9 cellular contexts compared by ENCODE assay signal in the genomic region with DNA sequence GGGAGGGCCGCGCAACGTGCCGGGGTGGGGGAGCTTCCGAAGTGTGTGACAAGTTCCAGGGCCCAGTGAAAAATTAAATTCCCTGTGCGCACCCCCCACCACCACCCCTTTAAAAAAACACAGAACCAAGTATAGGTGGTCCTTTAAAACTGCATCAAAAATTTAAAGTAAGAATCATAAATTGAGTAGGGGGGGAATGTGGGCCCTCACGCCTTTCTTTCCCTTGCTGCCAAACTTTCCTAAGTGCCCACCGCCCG. TPM values are rescaled to one million over a fixed set of nuclear protein-coding genes. Genes with fewer than 3 reads are reported as not detected.
DNase-seq lines count a peak whose midpoint lies in the region; ATAC-seq, FAIRE-seq and TF ChIP-seq lines count a peak whose summit lies in the region.
"Had no signal": no experiment of that assay in that cellular context is flagged by ENCODE, and none has a peak within 500 bp of the region (broad histone marks: within the 10 kb centered on the region; RNA-seq: fewer than 3 reads in every experiment).

No MANE protein-coding gene starts in this region.

- DNase-seq in H9 (no peak), right cardiac atrium (no peak), D721Med (ENCODE audit: insufficient read length, low spot score) (no peak), SIG-M5 (lab: John Stamatoyannopoulos, UW) (no peak)
- no peak for DNase-seq in stimulated activated naive CD4-positive, alpha-beta T cell (lab: John Stamatoyannopoulos, UW)
- DNase-seq: activated CD4-positive, alpha-beta T cell treated with anti-CD3 and anti-CD28 coated beads for 1 hour had no signal

- H3K79me2 ChIP-seq in H9 (ENCODE audit: insufficient read depth, low read length), result peaks cover 20% of the 10 kb centered on the region; the same call in 1 of the 2 replicates
- H3K79me2 ChIP-seq in SU-DHL-6 (ENCODE audit: insufficient read depth, low read length), result peaks cover 85% of the 10 kb centered on the region

- no peak overlapping the region for H2BK12ac ChIP-seq in H9 (ENCODE audit: insufficient read length, low read depth, low read length)

- peak overlapping the region; percentile 95 for H3K4me3 Mint-ChIP-seq in H9

- H3K9me3 Mint-ChIP-seq in H9, result no peaks in the 10 kb centered on the region

- intact Hi-C loops in right cardiac atrium (cut with DNase I), result loop anchor here in 3 of 4 donors (5.0 to 10.0 kb wide), 3 partner anchors 49 to 219 kb away; no protein-coding TSS in a partner anchor

- no peak overlapping the region for H2BK20ac ChIP-seq in H9 (ENCODE audit: low read depth, low read length, poor library complexity, severe bottlenecking)

- peak overlapping the region; percentile 52; the same call in 1 of the 2 replicates for H3K14ac ChIP-seq in H9 (ENCODE audit: insufficient read depth, low read length)

- H3K36me3 ChIP-seq in SU-DHL-6 (ENCODE audit: low read length) (peaks cover 7% of the 10 kb centered on the region), skeletal muscle satellite cell (ENCODE audit: insufficient read depth, low read length) (no peaks in the 10 kb centered on the region)
- H3K36me3 ChIP-seq: MG63 had no signal

- H3K4me2 ChIP-seq in H9 (ENCODE audit: insufficient read depth, insufficient read length, low read length), result peak overlapping the region; percentile 94
- H3K4me2 ChIP-seq in SU-DHL-6 (ENCODE audit: low read depth, low read length, poor library complexity, severe bottlenecking), result peak overlapping the region; percentile 100
- peak overlapping the region; percentile 100 for H3K4me2 ChIP-seq in skeletal muscle satellite cell (ENCODE audit: low read length)

- no peaks in the 10 kb centered on the region for H3K79me1 ChIP-seq in H9 (ENCODE audit: insufficient read depth, low read depth, low read length, poor library complexity, severe bottlenecking)

- H3K9me2 ChIP-seq in SU-DHL-6 (replicated peaks; ENCODE audit: insufficient read depth, low read length), result no peaks in the 10 kb centered on the region

- H3K4me3 ChIP-seq in SU-DHL-6 (ENCODE audit: insufficient read depth, low read length, poor library complexity, severe bottlenecking) (peak overlapping the region; percentile 84), right cardiac atrium (ENCODE audit: low read length) (peak overlapping the region; percentile 66), skeletal muscle satellite cell (ENCODE audit: low read length) (no peak overlapping the region)

- no peak overlapping the region for H2BK120ac ChIP-seq in H9 (ENCODE audit: low read depth, low read length, poor library complexity, severe bottlenecking)

- H3T11ph ChIP-seq in H9 (ENCODE audit: low read length), result no peak overlapping the region

- no peaks in the 10 kb centered on the region for H4K20me1 ChIP-seq in H9 (ENCODE audit: control insufficient read depth, insufficient read depth, insufficient read length)
- H4K20me1 ChIP-seq in SU-DHL-6 (ENCODE audit: low read depth, low read length), result peaks cover 20% of the 10 kb centered on the region

- H4K8ac ChIP-seq in H9 (replicated peaks; ENCODE audit: insufficient read length, low read depth, low read length), result no peak overlapping the region

- H3K4ac ChIP-seq in H9 (ENCODE audit: low read depth, low read length), result no peak overlapping the region

- H3K9me3 ChIP-seq in H9 (ENCODE audit: control insufficient read depth, low read depth, low read length), result no peaks in the 10 kb centered on the region
- no peaks in the 10 kb centered on the region for H3K9me3 ChIP-seq in SU-DHL-6 (ENCODE audit: insufficient read depth, low read length)
- H3K9me3 ChIP-seq in right cardiac atrium (ENCODE audit: control insufficient read depth, low read length), result no peaks in the 10 kb centered on the region
- no peaks in the 10 kb centered on the region for H3K9me3 ChIP-seq in skeletal muscle satellite cell (replicated peaks; ENCODE audit: low read length)
- H3K9me3 ChIP-seq: MG63 had no signal

- H3K18ac ChIP-seq in H9 (ENCODE audit: insufficient read length, low read depth, low read length), result peak overlapping the region; percentile 64

- H2BK5ac ChIP-seq in H9 (ENCODE audit: insufficient read length, low read length), result no peak overlapping the region

- H3F3A ChIP-seq in SU-DHL-6 (ENCODE audit: insufficient read depth), result peaks cover 26% of the 10 kb centered on the region

- WGBS in H9 (ENCODE audit: extremely low coverage, insufficient read length, low lambda C conversion rate), result no CpG with 5 or more reads among the region's 9 CpGs
- 10% methylated on average over 9 of the region's 9 CpGs for WGBS in right cardiac atrium

- ATAC-seq in right cardiac atrium, result no peak

- FAIRE-seq in D721Med (lab: Jason Lieb, UNC), result no peak

- no peak overlapping the region for H3K56ac ChIP-seq in H9 (ENCODE audit: insufficient read length, low read depth, low read length)

- H2AFZ ChIP-seq in H9 (ENCODE audit: low read length) (no peak overlapping the region), SU-DHL-6 (ENCODE audit: low read depth, low read length, severe bottlenecking) (no peak overlapping the region)

- H4K5ac ChIP-seq in H9 (ENCODE audit: insufficient read length, low read depth, low read length), result no peak overlapping the region

- H2BK15ac ChIP-seq in H9 (ENCODE audit: low read depth, low read length), result no peak overlapping the region

- H3K27ac Mint-ChIP-seq in H9, result peak overlapping the region; percentile 87 to 94 (median 91); a peak in 6 of 7 replicates

- H3K9ac ChIP-seq in H9 (ENCODE audit: extremely low read depth, insufficient read length, low read length) (peak overlapping the region; percentile 25), SU-DHL-6 (ENCODE audit: low read length) (peak overlapping the region; percentile 91), skeletal muscle satellite cell (ENCODE audit: low read depth, low read length) (no peak overlapping the region)

- H3K27me3 ChIP-seq in H9 (ENCODE audit: insufficient read depth, low read length) (no peaks in the 10 kb centered on the region), SU-DHL-6 (ENCODE audit: low read length) (no peaks in the 10 kb centered on the region), right cardiac atrium (ENCODE audit: control insufficient read depth, insufficient read depth) (no peaks in the 10 kb centered on the region), skeletal muscle satellite cell (ENCODE audit: control insufficient read depth, insufficient read depth, low read length) (peaks cover 58% of the 10 kb centered on the region)

- H3K27ac ChIP-seq in H9 (ENCODE audit: insufficient read length, low read depth, low read length) (no peak overlapping the region), SU-DHL-6 (ENCODE audit: low read depth, low read length) (peak overlapping the region; percentile 97), right cardiac atrium (ENCODE audit: low read length) (no peak overlapping the region)

- no peak overlapping the region for H4K91ac ChIP-seq in H9 (ENCODE audit: insufficient read length, low read depth, low read length)

- H2AK5ac ChIP-seq in H9 (ENCODE audit: insufficient read length, low read length), result no peak overlapping the region

- no peak overlapping the region for H3K23ac ChIP-seq in H9 (ENCODE audit: insufficient read length, low read depth, low read length)

- H3K27me3 Mint-ChIP-seq in H9 (ENCODE audit: low read depth), result no peaks in the 10 kb centered on the region

- peaks cover 34 to 37% of the 10 kb centered on the region in 2 experiments for H3K4me1 Mint-ChIP-seq in H9

- no peak for TF ChIP-seq CTCF in H9 (conservative IDR thresholded peaks at IDR 0.05)
- no peak for TF ChIP-seq CTCF in SU-DHL-6 (IDR thresholded peaks at IDR 0.05; ENCODE audit: insufficient read depth, low read length, poor library complexity, severe bottlenecking)
- no peak for TF ChIP-seq CTCF in D721Med (IDR thresholded peaks at IDR 0.05; ENCODE audit: insufficient read depth, missing control alignments)

- peaks cover 45% of the 10 kb centered on the region for H3K23me2 ChIP-seq in H9 (ENCODE audit: insufficient read length, low read depth, low read length, poor library complexity, severe bottlenecking)

- H3K36me3 Mint-ChIP-seq in H9 (ENCODE audit: insufficient read depth in 1 of 3, low read depth in 3 of 3), result peaks cover 7 to 38% (median 15%) of the 10 kb centered on the region in 3 experiments; a peak in 6 of 7 replicates

- H3K4me1 ChIP-seq in H9 (ENCODE audit: insufficient read depth, low read length), result no peaks in the 10 kb centered on the region
- H3K4me1 ChIP-seq in right cardiac atrium (ENCODE audit: control insufficient read depth, insufficient read depth, low read length), result no peaks in the 10 kb centered on the region
- peaks cover 18% of the 10 kb centered on the region for H3K4me1 ChIP-seq in skeletal muscle satellite cell (ENCODE audit: control insufficient read depth, insufficient read depth, low read length)

RNA-seq across cellular contexts. Expression of gene BCL11A, which starts 2.5 kb away (rescaled TPM):
- total RNA-seq in H9 (2021) (91.4 and 92.7 TPM in 2 replicates), right cardiac atrium (10 to 100 TPM in 1 of 4 donors, 1 to 10 TPM in 3; 8.3 to 11.2 (median 8.9) TPM)
- 3.7 TPM for polyA plus RNA-seq in right cardiac atrium
- 0.25 and 0.44 TPM in 2 replicates for total RNA-seq in skeletal muscle satellite cell (2012; rRNA removed)
